8 cellular contexts compared by ENCODE assay signal in genomic region chr1:151991663-151992344, GRCh38. TPM values are rescaled to one million over a fixed set of nuclear protein-coding genes. Genes with fewer than 3 reads are reported as not detected.
A peak's percentile ranks its signal among the peaks of the same experiment; 100 is the strongest.
DNase-seq lines count a peak whose midpoint lies in the region; ATAC-seq and TF ChIP-seq lines count a peak whose summit lies in the region.

No MANE protein-coding gene starts in this region.

- no peak overlapping the region for H3K27ac Mint-ChIP-seq in activated naive CD4-positive, alpha-beta T cell treated with anti-CD3 and anti-CD28 coated beads, Interleukin-2, amount 50 U/mL, for 24 hours

- H3K4me1 ChIP-seq in lung (ENCODE audit: control insufficient read depth in 2 of 2, insufficient read depth in 2 of 2, low read length in 2 of 2) (peaks cover 13 to 21% of the 10 kb centered on the region in 2 donors), upper lobe of left lung (peaks cover 55 to 77% (median 65%) of the 10 kb centered on the region in 4 donors)

- peak overlapping the region; percentile 90 for H3K4me3 Mint-ChIP-seq in activated naive CD4-positive, alpha-beta T cell treated with anti-CD3 and anti-CD28 coated beads, Interleukin-2, amount 50 U/mL, for 24 hours

- POLR2A ChIA-PET in GM10248 (lab: Yijun Ruan, JAX): no interaction called here

- no peaks in the 10 kb centered on the region for H3K36me3 Mint-ChIP-seq in activated naive CD4-positive, alpha-beta T cell treated with anti-CD3 and anti-CD28 coated beads, Interleukin-2, amount 50 U/mL, for 24 hours

- TF ChIP-seq CTCF in brain microvascular endothelial cell (IDR thresholded peaks at IDR 0.05; ENCODE audit: low read depth, low read length, missing control alignments) (no peak), lung (IDR thresholded peaks at IDR 0.05; ENCODE audit: control extremely low read depth, extremely low read depth) (no peak), upper lobe of left lung (IDR thresholded peaks at IDR 0.05) (no peak), GM10248 (IDR thresholded peaks at IDR 0.05; ENCODE audit: control extremely low read depth, extremely low read depth, low read depth, missing control alignments) (no peak)

- ATAC-seq in lung (ENCODE audit: insufficient read depth, low FRiP score) (no peak), upper lobe of left lung (ENCODE audit: low FRiP score in 2 of 2) (no peak), HG03045 (IDR thresholded peaks at IDR 0.05; ENCODE audit: unreplicated experiment) (no peak)

- no peaks in the 10 kb centered on the region for H3K9me3 Mint-ChIP-seq in activated naive CD4-positive, alpha-beta T cell treated with anti-CD3 and anti-CD28 coated beads, Interleukin-2, amount 50 U/mL, for 24 hours

- DNase-seq in activated naive CD4-positive, alpha-beta T cell (lab: John Stamatoyannopoulos, UW): no peak
- DNase-seq in brain microvascular endothelial cell (no peak), lung (ENCODE audit: low spot score) (no peak), upper lobe of left lung (no peak), GM10248 (ENCODE audit: extremely low spot score) (no peak)
- DNase-seq in stimulated activated naive CD4-positive, alpha-beta T cell treated with Interleukin-2 at 50 U/mL for 16 hours (lab: John Stamatoyannopoulos, UW): no peak

- peaks cover 2% of the 10 kb centered on the region for H3K36me3 ChIP-seq in brain microvascular endothelial cell (replicated peaks)
- H3K36me3 ChIP-seq in lung (ENCODE audit: control insufficient read depth in 2 of 2, insufficient read depth in 2 of 2, low read length in 2 of 2): no peaks in the 10 kb centered on the region
- H3K36me3 ChIP-seq in upper lobe of left lung: no peaks in the 10 kb centered on the region

- H3K4me3 ChIP-seq in brain microvascular endothelial cell (ENCODE audit: low read depth, low read length) (peak overlapping the region; percentile 88), lung (peak overlapping the region; percentile 29), upper lobe of left lung (peak overlapping the region; percentile 34 to 73 (median 65))

- H3K9me3 ChIP-seq in lung (ENCODE audit: control insufficient read depth in 2 of 2, insufficient read depth in 1 of 2, low read length in 1 of 2) (no peaks in the 10 kb centered on the region), upper lobe of left lung (no peaks in the 10 kb centered on the region)

- no peak for TF ChIP-seq EP300 in upper lobe of left lung (IDR thresholded peaks at IDR 0.05)

- H3K27me3 ChIP-seq in brain microvascular endothelial cell (replicated peaks) (no peaks in the 10 kb centered on the region), lung (ENCODE audit: control insufficient read depth, insufficient read depth) (no peaks in the 10 kb centered on the region), upper lobe of left lung (no peaks in the 10 kb centered on the region)

- CTCF ChIA-PET in GM10248 (lab: Yijun Ruan, JAX): interaction anchor here (0.9 to 2.0 kb wide), 6 partner anchors 8 to 58 kb away, joined by 3 to 7 read pairs (median 4); no protein-coding TSS in a partner anchor

- peaks cover 66% of the 10 kb centered on the region for H3K4me1 Mint-ChIP-seq in activated naive CD4-positive, alpha-beta T cell treated with anti-CD3 and anti-CD28 coated beads, Interleukin-2, amount 50 U/mL, for 24 hours

- in situ Hi-C loops in brain microvascular endothelial cell (cut with HindIII; ENCODE audit: low pct_ligation_motif_present, low sequenced_read_pairs): no loop called here

- WGBS in lung, 2 donors: 36 to 71% methylated on average over 7 of the region's 7 CpGs
- WGBS in upper lobe of left lung, 2 donors: 26 to 37% methylated on average over 7 of the region's 7 CpGs

- no peaks in the 10 kb centered on the region for H3K27me3 Mint-ChIP-seq in activated naive CD4-positive, alpha-beta T cell treated with anti-CD3 and anti-CD28 coated beads, Interleukin-2, amount 50 U/mL, for 24 hours

- TF ChIP-seq POLR2A in upper lobe of left lung (IDR thresholded peaks at IDR 0.05): no peak

- H3K27ac ChIP-seq in brain microvascular endothelial cell (peak overlapping the region; percentile 51), lung (ENCODE audit: low read depth in 1 of 2, low read length in 1 of 2) (peak overlapping the region; percentile 93 to 96), upper lobe of left lung (peak overlapping the region; percentile 93 to 99 (median 96))

RNA-seq across cellular contexts. Expression of gene S100A10, which starts 1.9 kb away (rescaled TPM):
- 100 to 1,000 TPM; 205 to 801 TPM for total RNA-seq in lung
- 1,000 to 10,000 TPM in 1 of 2 donors, 100 to 1,000 TPM in 1; 548 to 1,003 TPM for polyA plus RNA-seq in lung
- 100 to 1,000 TPM in 5 of 6 donors, 10 to 100 TPM in 1; 79.6 to 785 (median 432) TPM for total RNA-seq in upper lobe of left lung

RNA-seq across cellular contexts. Expression of gene S100A11, which starts 45.0 kb away (rescaled TPM):
- total RNA-seq in lung (100 to 1,000 TPM in 1 of 2 donors, 10 to 100 TPM in 1; 69.4 to 610 TPM), upper lobe of left lung (100 to 1,000 TPM; 317 to 578 (median 488) TPM)
- polyA plus RNA-seq in lung: 1,000 to 10,000 TPM; 2,699 to 3,092 TPM

Comparison
In these comparisons a context has a peak if more than half of its experiments do, and no peak if none do; other contexts are left out.
1. H3K4me3 ChIP-seq: peak in every context shown above with its lines; median percentile 88 in brain microvascular endothelial cell; 65 in upper lobe of left lung; 29 in lung.